ENCODE assay signal across 1 cellular context in the genomic region with DNA sequence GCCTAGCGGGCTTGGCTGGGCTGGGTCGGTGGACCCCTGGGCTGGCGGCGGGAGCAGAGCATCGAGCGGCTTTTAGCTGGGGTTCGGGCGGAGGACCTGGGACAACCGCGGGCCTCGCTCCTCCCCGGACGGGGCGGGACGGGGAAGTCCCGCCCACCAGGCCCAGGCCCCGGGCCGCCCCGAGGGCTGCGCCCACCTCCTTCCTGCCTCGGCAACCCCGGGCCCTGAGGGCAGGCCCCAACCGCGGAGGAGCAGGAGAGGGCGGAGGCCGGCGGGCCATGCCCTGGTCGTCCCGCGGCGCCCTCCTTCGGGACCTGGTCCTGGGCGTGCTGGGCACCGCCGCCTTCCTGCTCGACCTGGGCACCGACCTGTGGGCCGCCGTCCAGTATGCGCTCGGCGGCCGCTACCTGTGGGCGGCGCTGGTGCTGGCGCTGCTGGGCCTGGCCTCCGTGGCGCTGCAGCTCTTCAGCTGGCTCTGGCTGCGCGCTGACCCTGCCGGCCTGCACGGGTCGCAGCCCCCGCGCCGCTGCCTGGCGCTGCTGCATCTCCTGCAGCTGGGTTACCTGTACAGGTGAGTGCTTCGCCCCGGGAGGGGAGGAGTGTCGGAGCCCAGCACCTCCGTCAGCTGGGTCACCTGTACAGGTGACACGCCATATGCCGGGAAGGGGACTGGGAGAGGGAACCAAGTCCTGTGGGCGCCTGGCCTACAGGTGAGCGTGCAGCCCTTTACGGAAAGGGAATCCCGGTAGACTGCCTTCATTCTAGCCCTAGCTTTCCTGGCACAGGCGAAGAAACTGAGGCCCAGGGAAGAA.
TF ChIP-seq lines count a peak whose summit lies in the region.

A gene with protein sequence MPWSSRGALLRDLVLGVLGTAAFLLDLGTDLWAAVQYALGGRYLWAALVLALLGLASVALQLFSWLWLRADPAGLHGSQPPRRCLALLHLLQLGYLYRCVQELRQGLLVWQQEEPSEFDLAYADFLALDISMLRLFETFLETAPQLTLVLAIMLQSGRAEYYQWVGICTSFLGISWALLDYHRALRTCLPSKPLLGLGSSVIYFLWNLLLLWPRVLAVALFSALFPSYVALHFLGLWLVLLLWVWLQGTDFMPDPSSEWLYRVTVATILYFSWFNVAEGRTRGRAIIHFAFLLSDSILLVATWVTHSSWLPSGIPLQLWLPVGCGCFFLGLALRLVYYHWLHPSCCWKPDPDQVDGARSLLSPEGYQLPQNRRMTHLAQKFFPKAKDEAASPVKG (plus strand): TSS at position 182 of the 812 bp plus-strand sequence. CDS start 97 bp downstream, at position 279.

TF ChIP-seq in GM12878, 131 proteins besides CTCF, POLR2A, EP300 and RAD21 (continued from another document and continues in another):
- TF ChIP-seq, protein P1, sequence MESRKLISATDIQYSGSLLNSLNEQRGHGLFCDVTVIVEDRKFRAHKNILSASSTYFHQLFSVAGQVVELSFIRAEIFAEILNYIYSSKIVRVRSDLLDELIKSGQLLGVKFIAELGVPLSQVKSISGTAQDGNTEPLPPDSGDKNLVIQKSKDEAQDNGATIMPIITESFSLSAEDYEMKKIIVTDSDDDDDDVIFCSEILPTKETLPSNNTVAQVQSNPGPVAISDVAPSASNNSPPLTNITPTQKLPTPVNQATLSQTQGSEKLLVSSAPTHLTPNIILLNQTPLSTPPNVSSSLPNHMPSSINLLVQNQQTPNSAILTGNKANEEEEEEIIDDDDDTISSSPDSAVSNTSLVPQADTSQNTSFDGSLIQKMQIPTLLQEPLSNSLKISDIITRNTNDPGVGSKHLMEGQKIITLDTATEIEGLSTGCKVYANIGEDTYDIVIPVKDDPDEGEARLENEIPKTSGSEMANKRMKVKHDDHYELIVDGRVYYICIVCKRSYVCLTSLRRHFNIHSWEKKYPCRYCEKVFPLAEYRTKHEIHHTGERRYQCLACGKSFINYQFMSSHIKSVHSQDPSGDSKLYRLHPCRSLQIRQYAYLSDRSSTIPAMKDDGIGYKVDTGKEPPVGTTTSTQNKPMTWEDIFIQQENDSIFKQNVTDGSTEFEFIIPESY (IDR thresholded peaks at IDR 0.05) = no peak
- TF ChIP-seq, protein P2, sequence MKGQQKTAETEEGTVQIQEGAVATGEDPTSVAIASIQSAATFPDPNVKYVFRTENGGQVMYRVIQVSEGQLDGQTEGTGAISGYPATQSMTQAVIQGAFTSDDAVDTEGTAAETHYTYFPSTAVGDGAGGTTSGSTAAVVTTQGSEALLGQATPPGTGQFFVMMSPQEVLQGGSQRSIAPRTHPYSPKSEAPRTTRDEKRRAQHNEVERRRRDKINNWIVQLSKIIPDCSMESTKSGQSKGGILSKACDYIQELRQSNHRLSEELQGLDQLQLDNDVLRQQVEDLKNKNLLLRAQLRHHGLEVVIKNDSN (IDR thresholded peaks at IDR 0.05; ENCODE audit: borderline replicate concordance, extremely low read length, insufficient read depth, low read depth, low read length) = no peak
- TF ChIP-seq, protein P3, sequence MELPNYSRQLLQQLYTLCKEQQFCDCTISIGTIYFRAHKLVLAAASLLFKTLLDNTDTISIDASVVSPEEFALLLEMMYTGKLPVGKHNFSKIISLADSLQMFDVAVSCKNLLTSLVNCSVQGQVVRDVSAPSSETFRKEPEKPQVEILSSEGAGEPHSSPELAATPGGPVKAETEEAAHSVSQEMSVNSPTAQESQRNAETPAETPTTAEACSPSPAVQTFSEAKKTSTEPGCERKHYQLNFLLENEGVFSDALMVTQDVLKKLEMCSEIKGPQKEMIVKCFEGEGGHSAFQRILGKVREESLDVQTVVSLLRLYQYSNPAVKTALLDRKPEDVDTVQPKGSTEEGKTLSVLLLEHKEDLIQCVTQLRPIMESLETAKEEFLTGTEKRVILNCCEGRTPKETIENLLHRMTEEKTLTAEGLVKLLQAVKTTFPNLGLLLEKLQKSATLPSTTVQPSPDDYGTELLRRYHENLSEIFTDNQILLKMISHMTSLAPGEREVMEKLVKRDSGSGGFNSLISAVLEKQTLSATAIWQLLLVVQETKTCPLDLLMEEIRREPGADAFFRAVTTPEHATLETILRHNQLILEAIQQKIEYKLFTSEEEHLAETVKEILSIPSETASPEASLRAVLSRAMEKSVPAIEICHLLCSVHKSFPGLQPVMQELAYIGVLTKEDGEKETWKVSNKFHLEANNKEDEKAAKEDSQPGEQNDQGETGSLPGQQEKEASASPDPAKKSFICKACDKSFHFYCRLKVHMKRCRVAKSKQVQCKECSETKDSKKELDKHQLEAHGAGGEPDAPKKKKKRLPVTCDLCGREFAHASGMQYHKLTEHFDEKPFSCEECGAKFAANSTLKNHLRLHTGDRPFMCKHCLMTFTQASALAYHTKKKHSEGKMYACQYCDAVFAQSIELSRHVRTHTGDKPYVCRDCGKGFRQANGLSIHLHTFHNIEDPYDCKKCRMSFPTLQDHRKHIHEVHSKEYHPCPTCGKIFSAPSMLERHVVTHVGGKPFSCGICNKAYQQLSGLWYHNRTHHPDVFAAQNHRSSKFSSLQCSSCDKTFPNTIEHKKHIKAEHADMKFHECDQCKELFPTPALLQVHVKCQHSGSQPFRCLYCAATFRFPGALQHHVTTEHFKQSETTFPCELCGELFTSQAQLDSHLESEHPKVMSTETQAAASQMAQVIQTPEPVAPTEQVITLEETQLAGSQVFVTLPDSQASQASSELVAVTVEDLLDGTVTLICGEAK (IDR thresholded peaks at IDR 0.05; ENCODE audit: borderline replicate concordance) = no peak
- no peak for TF ChIP-seq TAF1 (IDR thresholded peaks at IDR 0.05; ENCODE audit: borderline replicate concordance, low read depth, low read length)
- no peak for TF ChIP-seq CHD4 (IDR thresholded peaks at IDR 0.05)
- TF ChIP-seq, protein P4, sequence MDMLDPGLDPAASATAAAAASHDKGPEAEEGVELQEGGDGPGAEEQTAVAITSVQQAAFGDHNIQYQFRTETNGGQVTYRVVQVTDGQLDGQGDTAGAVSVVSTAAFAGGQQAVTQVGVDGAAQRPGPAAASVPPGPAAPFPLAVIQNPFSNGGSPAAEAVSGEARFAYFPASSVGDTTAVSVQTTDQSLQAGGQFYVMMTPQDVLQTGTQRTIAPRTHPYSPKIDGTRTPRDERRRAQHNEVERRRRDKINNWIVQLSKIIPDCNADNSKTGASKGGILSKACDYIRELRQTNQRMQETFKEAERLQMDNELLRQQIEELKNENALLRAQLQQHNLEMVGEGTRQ (IDR thresholded peaks at IDR 0.05; ENCODE audit: borderline replicate concordance, low read depth, low read length) = no peak
- peak; percentile 95 for TF ChIP-seq IKZF1 (conservative IDR thresholded peaks at IDR 0.05)
- TF ChIP-seq, protein P5, sequence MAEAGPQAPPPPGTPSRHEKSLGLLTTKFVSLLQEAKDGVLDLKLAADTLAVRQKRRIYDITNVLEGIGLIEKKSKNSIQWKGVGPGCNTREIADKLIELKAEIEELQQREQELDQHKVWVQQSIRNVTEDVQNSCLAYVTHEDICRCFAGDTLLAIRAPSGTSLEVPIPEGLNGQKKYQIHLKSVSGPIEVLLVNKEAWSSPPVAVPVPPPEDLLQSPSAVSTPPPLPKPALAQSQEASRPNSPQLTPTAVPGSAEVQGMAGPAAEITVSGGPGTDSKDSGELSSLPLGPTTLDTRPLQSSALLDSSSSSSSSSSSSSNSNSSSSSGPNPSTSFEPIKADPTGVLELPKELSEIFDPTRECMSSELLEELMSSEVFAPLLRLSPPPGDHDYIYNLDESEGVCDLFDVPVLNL (IDR thresholded peaks at IDR 0.05; ENCODE audit: low read depth, low read length) = no peak
- no peak for TF ChIP-seq MEF2A (IDR thresholded peaks at IDR 0.05; ENCODE audit: insufficient read depth, low read depth, low read length)
- TF ChIP-seq RB1 (IDR thresholded peaks at IDR 0.05; ENCODE audit: borderline replicate concordance) = no peak
- TF ChIP-seq RELA (IDR thresholded peaks at IDR 0.05; ENCODE audit: borderline replicate concordance, partially characterized antibody) = no peak
- TF ChIP-seq DPF2 (IDR thresholded peaks at IDR 0.05) = no peak; the same call in none of the 2 replicates
- TF ChIP-seq, protein P6, sequence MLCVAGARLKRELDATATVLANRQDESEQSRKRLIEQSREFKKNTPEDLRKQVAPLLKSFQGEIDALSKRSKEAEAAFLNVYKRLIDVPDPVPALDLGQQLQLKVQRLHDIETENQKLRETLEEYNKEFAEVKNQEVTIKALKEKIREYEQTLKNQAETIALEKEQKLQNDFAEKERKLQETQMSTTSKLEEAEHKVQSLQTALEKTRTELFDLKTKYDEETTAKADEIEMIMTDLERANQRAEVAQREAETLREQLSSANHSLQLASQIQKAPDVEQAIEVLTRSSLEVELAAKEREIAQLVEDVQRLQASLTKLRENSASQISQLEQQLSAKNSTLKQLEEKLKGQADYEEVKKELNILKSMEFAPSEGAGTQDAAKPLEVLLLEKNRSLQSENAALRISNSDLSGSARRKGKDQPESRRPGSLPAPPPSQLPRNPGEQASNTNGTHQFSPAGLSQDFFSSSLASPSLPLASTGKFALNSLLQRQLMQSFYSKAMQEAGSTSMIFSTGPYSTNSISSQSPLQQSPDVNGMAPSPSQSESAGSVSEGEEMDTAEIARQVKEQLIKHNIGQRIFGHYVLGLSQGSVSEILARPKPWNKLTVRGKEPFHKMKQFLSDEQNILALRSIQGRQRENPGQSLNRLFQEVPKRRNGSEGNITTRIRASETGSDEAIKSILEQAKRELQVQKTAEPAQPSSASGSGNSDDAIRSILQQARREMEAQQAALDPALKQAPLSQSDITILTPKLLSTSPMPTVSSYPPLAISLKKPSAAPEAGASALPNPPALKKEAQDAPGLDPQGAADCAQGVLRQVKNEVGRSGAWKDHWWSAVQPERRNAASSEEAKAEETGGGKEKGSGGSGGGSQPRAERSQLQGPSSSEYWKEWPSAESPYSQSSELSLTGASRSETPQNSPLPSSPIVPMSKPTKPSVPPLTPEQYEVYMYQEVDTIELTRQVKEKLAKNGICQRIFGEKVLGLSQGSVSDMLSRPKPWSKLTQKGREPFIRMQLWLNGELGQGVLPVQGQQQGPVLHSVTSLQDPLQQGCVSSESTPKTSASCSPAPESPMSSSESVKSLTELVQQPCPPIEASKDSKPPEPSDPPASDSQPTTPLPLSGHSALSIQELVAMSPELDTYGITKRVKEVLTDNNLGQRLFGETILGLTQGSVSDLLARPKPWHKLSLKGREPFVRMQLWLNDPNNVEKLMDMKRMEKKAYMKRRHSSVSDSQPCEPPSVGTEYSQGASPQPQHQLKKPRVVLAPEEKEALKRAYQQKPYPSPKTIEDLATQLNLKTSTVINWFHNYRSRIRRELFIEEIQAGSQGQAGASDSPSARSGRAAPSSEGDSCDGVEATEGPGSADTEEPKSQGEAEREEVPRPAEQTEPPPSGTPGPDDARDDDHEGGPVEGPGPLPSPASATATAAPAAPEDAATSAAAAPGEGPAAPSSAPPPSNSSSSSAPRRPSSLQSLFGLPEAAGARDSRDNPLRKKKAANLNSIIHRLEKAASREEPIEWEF (IDR thresholded peaks at IDR 0.05; ENCODE audit: insufficient replicate concordance, low read depth, low read length) = no peak
- no peak for TF ChIP-seq PML (IDR thresholded peaks at IDR 0.05; ENCODE audit: low read length)
- TF ChIP-seq ZNF274 (IDR thresholded peaks at IDR 0.05; ENCODE audit: insufficient read depth, insufficient read length) = no peak
- TF ChIP-seq SUPT20H (IDR thresholded peaks at IDR 0.05; ENCODE audit: borderline replicate concordance, control insufficient read depth, low read depth, low read length) = no peak
- TF ChIP-seq RCOR1 (conservative IDR thresholded peaks at IDR 0.05; ENCODE audit: low read depth, low read length) = no peak
- TF ChIP-seq, protein P7, sequence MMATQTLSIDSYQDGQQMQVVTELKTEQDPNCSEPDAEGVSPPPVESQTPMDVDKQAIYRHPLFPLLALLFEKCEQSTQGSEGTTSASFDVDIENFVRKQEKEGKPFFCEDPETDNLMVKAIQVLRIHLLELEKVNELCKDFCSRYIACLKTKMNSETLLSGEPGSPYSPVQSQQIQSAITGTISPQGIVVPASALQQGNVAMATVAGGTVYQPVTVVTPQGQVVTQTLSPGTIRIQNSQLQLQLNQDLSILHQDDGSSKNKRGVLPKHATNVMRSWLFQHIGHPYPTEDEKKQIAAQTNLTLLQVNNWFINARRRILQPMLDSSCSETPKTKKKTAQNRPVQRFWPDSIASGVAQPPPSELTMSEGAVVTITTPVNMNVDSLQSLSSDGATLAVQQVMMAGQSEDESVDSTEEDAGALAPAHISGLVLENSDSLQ (IDR thresholded peaks at IDR 0.05) = no peak
- TF ChIP-seq, protein P8, sequence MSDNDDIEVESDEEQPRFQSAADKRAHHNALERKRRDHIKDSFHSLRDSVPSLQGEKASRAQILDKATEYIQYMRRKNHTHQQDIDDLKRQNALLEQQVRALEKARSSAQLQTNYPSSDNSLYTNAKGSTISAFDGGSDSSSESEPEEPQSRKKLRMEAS (IDR thresholded peaks at IDR 0.05; ENCODE audit: low read depth, low read length) = peak; percentile 45; the same call in 1 of the 2 replicates
- TF ChIP-seq ASH2L (IDR thresholded peaks at IDR 0.05; ENCODE audit: borderline replicate concordance, low read depth) = no peak
- TF ChIP-seq SMAD5 (IDR thresholded peaks at IDR 0.05; ENCODE audit: low read depth) = 0 out of 2 replicates have a peak, but pooled peaks have one; percentile 38
- TF ChIP-seq POLR2AphosphoS5 (IDR thresholded peaks at IDR 0.05; ENCODE audit: low read length) = peak; percentile 42; the same call in 1 of the 2 replicates
- TF ChIP-seq, protein P9, sequence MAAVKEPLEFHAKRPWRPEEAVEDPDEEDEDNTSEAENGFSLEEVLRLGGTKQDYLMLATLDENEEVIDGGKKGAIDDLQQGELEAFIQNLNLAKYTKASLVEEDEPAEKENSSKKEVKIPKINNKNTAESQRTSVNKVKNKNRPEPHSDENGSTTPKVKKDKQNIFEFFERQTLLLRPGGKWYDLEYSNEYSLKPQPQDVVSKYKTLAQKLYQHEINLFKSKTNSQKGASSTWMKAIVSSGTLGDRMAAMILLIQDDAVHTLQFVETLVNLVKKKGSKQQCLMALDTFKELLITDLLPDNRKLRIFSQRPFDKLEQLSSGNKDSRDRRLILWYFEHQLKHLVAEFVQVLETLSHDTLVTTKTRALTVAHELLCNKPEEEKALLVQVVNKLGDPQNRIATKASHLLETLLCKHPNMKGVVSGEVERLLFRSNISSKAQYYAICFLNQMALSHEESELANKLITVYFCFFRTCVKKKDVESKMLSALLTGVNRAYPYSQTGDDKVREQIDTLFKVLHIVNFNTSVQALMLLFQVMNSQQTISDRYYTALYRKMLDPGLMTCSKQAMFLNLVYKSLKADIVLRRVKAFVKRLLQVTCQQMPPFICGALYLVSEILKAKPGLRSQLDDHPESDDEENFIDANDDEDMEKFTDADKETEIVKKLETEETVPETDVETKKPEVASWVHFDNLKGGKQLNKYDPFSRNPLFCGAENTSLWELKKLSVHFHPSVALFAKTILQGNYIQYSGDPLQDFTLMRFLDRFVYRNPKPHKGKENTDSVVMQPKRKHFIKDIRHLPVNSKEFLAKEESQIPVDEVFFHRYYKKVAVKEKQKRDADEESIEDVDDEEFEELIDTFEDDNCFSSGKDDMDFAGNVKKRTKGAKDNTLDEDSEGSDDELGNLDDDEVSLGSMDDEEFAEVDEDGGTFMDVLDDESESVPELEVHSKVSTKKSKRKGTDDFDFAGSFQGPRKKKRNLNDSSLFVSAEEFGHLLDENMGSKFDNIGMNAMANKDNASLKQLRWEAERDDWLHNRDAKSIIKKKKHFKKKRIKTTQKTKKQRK (IDR thresholded peaks at IDR 0.05; ENCODE audit: low read depth, low read length) = no peak
- TF ChIP-seq, protein P10, sequence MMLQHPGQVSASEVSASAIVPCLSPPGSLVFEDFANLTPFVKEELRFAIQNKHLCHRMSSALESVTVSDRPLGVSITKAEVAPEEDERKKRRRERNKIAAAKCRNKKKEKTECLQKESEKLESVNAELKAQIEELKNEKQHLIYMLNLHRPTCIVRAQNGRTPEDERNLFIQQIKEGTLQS (IDR thresholded peaks at IDR 0.05; ENCODE audit: borderline replicate concordance, extremely low read depth, low read depth, low read length) = no peak
- peak; percentile 80 for TF ChIP-seq LARP7 (IDR thresholded peaks at IDR 0.05)
- no peak for TF ChIP-seq IKZF2 (IDR thresholded peaks at IDR 0.05)
- TF ChIP-seq FOXM1 (IDR thresholded peaks at IDR 0.05; ENCODE audit: low read depth, low read length) = no peak
- TF ChIP-seq POU2F2 (IDR thresholded peaks at IDR 0.05; ENCODE audit: borderline replicate concordance, low read depth, low read length) = no peak
- no peak for TF ChIP-seq TCF7 (IDR thresholded peaks at IDR 0.05; ENCODE audit: borderline replicate concordance)
- TF ChIP-seq HDAC6 (IDR thresholded peaks at IDR 0.05; ENCODE audit: unreplicated experiment) = peak; percentile 20
